Comparison of ENCODE assay signal across 8 cellular contexts in genomic region chr10:129031233-129032150, GRCh38.
DNase-seq lines count a peak whose midpoint lies in the region; ATAC-seq and TF ChIP-seq lines count a peak whose summit lies in the region.

No MANE protein-coding gene starts in this region.

- no peaks in the 10 kb centered on the region for H3K79me2 ChIP-seq in DOHH2 (ENCODE audit: control insufficient read depth, low read length)
- H3K79me2 ChIP-seq in osteoblast (ENCODE audit: insufficient read depth, low read length): no peaks in the 10 kb centered on the region

- no peak overlapping the region for H3K27ac ChIP-seq in DOHH2 (ENCODE audit: low read depth, low read length)
- H3K27ac ChIP-seq in osteoblast (ENCODE audit: low read depth, low read length): no peak overlapping the region

- H2AFZ ChIP-seq in osteoblast (ENCODE audit: low read length): no peak overlapping the region

- H3K4me2 ChIP-seq in DOHH2 (ENCODE audit: low read length) (no peak overlapping the region), osteoblast (ENCODE audit: insufficient read depth, low read length) (no peak overlapping the region)

- H3K4me1 ChIP-seq in DOHH2 (ENCODE audit: control insufficient read depth, low read length) (no peaks in the 10 kb centered on the region), osteoblast (ENCODE audit: insufficient read depth, low read length) (no peaks in the 10 kb centered on the region)

- DNase-seq in H4 (ENCODE audit: low spot score) (peak; percentile 39), NCI-H345 treated with DMSO at 0.1 percent for 48 hours (lab: John Stamatoyannopoulos, UW; ENCODE audit: unreplicated experiment) (peak; percentile 31), activated T-cell treated with anti-CD3 and anti-CD28 coated beads for 1 hour (ENCODE audit: low read depth) (peak; percentile 54), fibroblast of pulmonary artery (ENCODE audit: low read depth) (peak; percentile 64), osteoblast (ENCODE audit: insufficient read length, low spot score, missing footprints) (peak; percentile 92)

- no peaks in the 10 kb centered on the region for H3F3A ChIP-seq in DOHH2 (ENCODE audit: control insufficient read depth, insufficient read depth)

- no peaks in the 10 kb centered on the region for H3K9me2 ChIP-seq in DOHH2 (replicated peaks; ENCODE audit: control insufficient read depth, low read length)

- H3K36me3 ChIP-seq in DOHH2 (ENCODE audit: control insufficient read depth, low read length): no peaks in the 10 kb centered on the region
- H3K36me3 ChIP-seq in osteoblast (ENCODE audit: insufficient read depth, low read length): no peaks in the 10 kb centered on the region

- H3K4me3 ChIP-seq in DOHH2 (ENCODE audit: low read length): no peak overlapping the region
- no peak overlapping the region for H3K4me3 ChIP-seq in fibroblast of pulmonary artery (replicated peaks; ENCODE audit: low read depth, low read length)
- H3K4me3 ChIP-seq in osteoblast (ENCODE audit: insufficient read depth, low read length): no peak overlapping the region

- ATAC-seq in GM21390 (IDR thresholded peaks at IDR 0.05; ENCODE audit: unreplicated experiment) (no peak), HG03039 (IDR thresholded peaks at IDR 0.05; ENCODE audit: unreplicated experiment) (no peak)

- H3K27me3 ChIP-seq in DOHH2 (ENCODE audit: control insufficient read depth, low read length) (peaks cover 6% of the 10 kb centered on the region; the same call in 1 of the 2 replicates), osteoblast (ENCODE audit: insufficient read depth, low read length) (peaks cover 20% of the 10 kb centered on the region)

- peak; percentile 82 for TF ChIP-seq CTCF in DOHH2 (IDR thresholded peaks at IDR 0.05; ENCODE audit: low read depth, low read length, poor library complexity, severe bottlenecking)
- TF ChIP-seq CTCF in fibroblast of pulmonary artery (IDR thresholded peaks at IDR 0.05; ENCODE audit: low read length, missing control alignments): peak; percentile 94
- peak; percentile 88 for TF ChIP-seq CTCF in osteoblast (IDR thresholded peaks at IDR 0.05; ENCODE audit: extremely low read depth, low read depth, low read length)

- H4K20me1 ChIP-seq in DOHH2 (ENCODE audit: control insufficient read depth, insufficient read depth, low read depth, low read length) (no peaks in the 10 kb centered on the region), osteoblast (ENCODE audit: insufficient read depth, low read length) (no peaks in the 10 kb centered on the region)

- H3K9me3 ChIP-seq in DOHH2 (ENCODE audit: control insufficient read depth, insufficient read depth, low read length) (no peaks in the 10 kb centered on the region), osteoblast (ENCODE audit: low read depth, low read length) (no peaks in the 10 kb centered on the region)

Comparison
In these comparisons a context has a peak if more than half of its experiments do, and no peak if none do; other contexts are left out.
1. DNase-seq: peak in every context shown above with its lines; median percentile 92 in osteoblast; 64 in fibroblast of pulmonary artery; 54 in activated T-cell treated with anti-CD3 and anti-CD28 coated beads for 1 hour; 39 in H4; 31 in NCI-H345 treated with DMSO at 0.1 percent for 48 hours.